ENCODE assay signal across 28 cellular contexts in the genomic region with DNA sequence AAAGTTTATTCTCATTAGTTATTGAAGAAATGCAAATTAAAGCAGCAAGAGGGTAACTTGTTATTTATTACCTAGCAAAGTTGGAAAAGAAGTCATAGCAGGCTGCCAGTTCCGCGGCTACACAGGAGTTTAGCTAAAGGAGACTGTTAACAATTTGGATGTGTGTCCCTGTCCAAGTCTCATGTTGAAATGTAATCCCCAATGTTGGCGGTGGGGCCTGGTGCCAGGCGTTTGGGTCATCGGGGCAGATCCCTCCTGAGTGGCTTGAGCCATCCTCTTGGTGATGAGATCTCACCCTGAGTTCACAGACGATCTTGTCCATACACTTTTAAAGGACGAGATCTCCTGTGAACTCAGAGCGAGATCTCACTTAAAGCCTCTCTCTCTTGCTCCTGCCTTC.
"Had no signal": no experiment of that assay in that cellular context is flagged by ENCODE, and none has a peak within 500 bp of the region (broad histone marks: within the 10 kb centered on the region; RNA-seq: fewer than 3 reads in every experiment).

No MANE protein-coding gene starts in this region.

- H3K4me2 ChIP-seq: neural progenitor cell, smooth muscle cell had no signal

- ATAC-seq: natural killer cell; psoas muscle; right cardiac atrium; sciatic nerve; stimulated activated effector memory CD8-positive, alpha-beta T cell treated with anti-CD3 and anti-CD28 coated beads, Interleukin-12 subunit alpha, Interleukin-12 subunit beta, amount 100 ng/mL, for 72 hours; stimulated activated naive B cell treated with anti-CD40 and anti-IgM and Interleukin-4, amounts not matched to agents 10 μg/mL and 1 μg/mL and 100 μg/mL, for 72 hours had no signal

- H3K27me3 ChIP-seq: neural progenitor cell, ovary, stomach, thyroid gland, tibial nerve, upper lobe of left lung, vagina had no signal

- H3K9ac ChIP-seq: neural progenitor cell, parathyroid adenoma had no signal

- H2AFZ ChIP-seq: neural progenitor cell, parathyroid adenoma had no signal

- H3K27ac ChIP-seq: neural progenitor cell, ovary, parathyroid adenoma, psoas muscle, skin epidermis, stomach, thoracic aorta, thyroid gland, tibial nerve, upper lobe of left lung, vagina had no signal

- DNase-seq: natural killer cell; occipital lobe; ovary; psoas muscle; right cardiac atrium; stimulated activated CD4-positive, alpha-beta T cell treated with anti-CD3 and anti-CD28 coated beads, Interleukin-15, amount 100 ng/mL, for 24 hours; stimulated activated CD4-positive, alpha-beta T cell treated with anti-CD3 and anti-CD28 coated beads, Interleukin-2, amount 100 ng/mL, for 24 hours; stimulated activated CD4-positive, alpha-beta T cell treated with anti-CD3 and anti-CD28 coated beads, Interleukin-2, amount 100 ng/mL, for 48 hours; stimulated activated CD4-positive, alpha-beta T cell treated with anti-CD3 and anti-CD28 coated beads, Interleukin-4, amount 100 ng/mL, for 24 hours; stimulated activated naive B cell treated with anti-CD40 and anti-IgM and Interleukin-4, amounts not matched to agents 10 μg/mL and 1 μg/mL and 100 μg/mL, for 72 hours; stimulated activated naive CD4-positive, alpha-beta T cell treated with Interleukin-2 at 50 U/mL for 16 hours; stomach; thyroid gland; trophoblast cell; upper lobe of left lung had no signal

- H3K36me3 ChIP-seq: neural progenitor cell, ovary, stomach, thoracic aorta, thyroid gland, tibial nerve, upper lobe of left lung, vagina had no signal

- H3K9me3 ChIP-seq: ovary, psoas muscle, stomach, thoracic aorta, thyroid gland, tibial nerve, upper lobe of left lung, vagina had no signal

- H3K4me1 ChIP-seq: neural progenitor cell, parathyroid adenoma, psoas muscle, stomach, thyroid gland, tibial nerve, upper lobe of left lung, vagina had no signal

- H3K36me3 Mint-ChIP-seq: natural killer cell; neural progenitor cell; stimulated activated effector memory CD8-positive, alpha-beta T cell treated with anti-CD3 and anti-CD28 coated beads, Interleukin-12 subunit alpha, Interleukin-12 subunit beta, amount 100 ng/mL, for 72 hours; stimulated activated naive B cell treated with anti-CD40 and anti-IgM and Interleukin-4, amounts not matched to agents 10 μg/mL and 1 μg/mL and 100 μg/mL, for 72 hours had no signal

- H3K4me1 Mint-ChIP-seq: natural killer cell; nephron; neural progenitor cell; stimulated activated effector memory CD8-positive, alpha-beta T cell treated with anti-CD3 and anti-CD28 coated beads, Interleukin-12 subunit alpha, Interleukin-12 subunit beta, amount 100 ng/mL, for 72 hours; stimulated activated naive B cell treated with anti-CD40 and anti-IgM and Interleukin-4, amounts not matched to agents 10 μg/mL and 1 μg/mL and 100 μg/mL, for 72 hours had no signal

- H3K27me3 Mint-ChIP-seq: progenitor cell of endocrine pancreas; stimulated activated naive B cell treated with anti-CD40 and anti-IgM and Interleukin-4, amounts not matched to agents 10 μg/mL and 1 μg/mL and 100 μg/mL, for 72 hours; stimulated activated naive CD8-positive, alpha-beta T cell treated with anti-CD3 and anti-CD28 coated beads, Interleukin-15, Interleukin-2, amounts not matched to agents 100 ng/mL and 50 ng/mL, for 24 hours had no signal

- H3K79me2 ChIP-seq: parathyroid adenoma had no signal

- H3K4me3 ChIP-seq: neural progenitor cell, ovary, psoas muscle, skin epidermis, smooth muscle cell, stomach, thoracic aorta, thyroid gland, tibial nerve, upper lobe of left lung, vagina had no signal

- H3K4me3 Mint-ChIP-seq: natural killer cell; nephron; neural progenitor cell; stimulated activated effector memory CD8-positive, alpha-beta T cell treated with anti-CD3 and anti-CD28 coated beads, Interleukin-12 subunit alpha, Interleukin-12 subunit beta, amount 100 ng/mL, for 72 hours; stimulated activated naive B cell treated with anti-CD40 and anti-IgM and Interleukin-4, amounts not matched to agents 10 μg/mL and 1 μg/mL and 100 μg/mL, for 72 hours; stimulated activated naive CD8-positive, alpha-beta T cell treated with anti-CD3 and anti-CD28 coated beads, Interleukin-15, Interleukin-2, amounts not matched to agents 100 ng/mL and 50 ng/mL, for 24 hours had no signal

- H3K27ac Mint-ChIP-seq: natural killer cell; nephron; neural progenitor cell; progenitor cell of endocrine pancreas; stimulated activated effector memory CD8-positive, alpha-beta T cell treated with anti-CD3 and anti-CD28 coated beads, Interleukin-12 subunit alpha, Interleukin-12 subunit beta, amount 100 ng/mL, for 72 hours; stimulated activated naive B cell treated with anti-CD40 and anti-IgM and Interleukin-4, amounts not matched to agents 10 μg/mL and 1 μg/mL and 100 μg/mL, for 72 hours; stimulated activated naive CD8-positive, alpha-beta T cell treated with anti-CD3 and anti-CD28 coated beads, Interleukin-15, Interleukin-2, amounts not matched to agents 100 ng/mL and 50 ng/mL, for 24 hours had no signal

- FAIRE-seq: urothelium cell line had no signal

- H3K9me3 Mint-ChIP-seq: nephron; neural progenitor cell; stimulated activated naive B cell treated with anti-CD40 and anti-IgM and Interleukin-4, amounts not matched to agents 10 μg/mL and 1 μg/mL and 100 μg/mL, for 72 hours; stimulated activated naive CD8-positive, alpha-beta T cell treated with anti-CD3 and anti-CD28 coated beads, Interleukin-15, Interleukin-2, amounts not matched to agents 100 ng/mL and 50 ng/mL, for 24 hours had no signal
